1 cellular context compared by ENCODE assay signal in genomic region chr4:176359590-176359989, GRCh38.
TF ChIP-seq lines count a peak whose summit lies in the region.

No MANE protein-coding gene starts in this region.

TF ChIP-seq in SK-N-SH treated with all-trans-retinoic acid at 6 μM for 48 hours, 23 proteins besides CTCF, POLR2A, EP300 and RAD21 (continued from another document):
- no peak for TF ChIP-seq TSHZ2 (CRISPR knock-in tag; IDR thresholded peaks at IDR 0.05)
- TF ChIP-seq ZNF8 (CRISPR knock-in tag; IDR thresholded peaks at IDR 0.05) = no peak
- no peak for TF ChIP-seq PPARA (CRISPR knock-in tag; IDR thresholded peaks at IDR 0.05; ENCODE audit: borderline replicate concordance)
- TF ChIP-seq GLIS3 (CRISPR knock-in tag; IDR thresholded peaks at IDR 0.05) = no peak
- no peak for TF ChIP-seq CSRNP3 (CRISPR knock-in tag; IDR thresholded peaks at IDR 0.05)
- TF ChIP-seq TCF4 (CRISPR knock-in tag; IDR thresholded peaks at IDR 0.05; ENCODE audit: borderline replicate concordance) = no peak
- no peak for TF ChIP-seq SNAI2 (CRISPR knock-in tag; IDR thresholded peaks at IDR 0.05)
TF ChIP-seq in SK-N-SH treated with all-trans-retinoic acid at 6 μM for 48 hours: peak in this region for 0.
